In the genomic region with DNA sequence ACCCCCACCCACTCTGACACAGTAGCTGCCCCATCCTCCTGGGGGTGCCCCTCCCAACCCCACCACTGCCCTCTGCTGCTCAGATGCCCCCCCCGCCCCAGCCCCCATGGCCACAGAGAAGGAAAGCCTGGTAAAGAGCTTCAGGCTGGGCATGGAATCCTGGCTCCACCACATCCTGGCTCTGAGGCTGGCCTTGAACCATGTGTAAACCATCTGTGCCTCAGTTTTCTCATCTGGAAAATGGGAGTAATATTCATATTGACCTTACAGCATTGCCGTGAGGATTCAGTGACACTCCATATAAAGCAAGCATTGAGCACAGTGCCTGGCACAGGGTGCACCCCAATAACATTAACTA, we compare ENCODE assay signal across 18 cellular contexts.
DNase-seq lines count a peak whose midpoint lies in the region; ATAC-seq and TF ChIP-seq lines count a peak whose summit lies in the region.
"Had no signal": no experiment of that assay in that cellular context is flagged by ENCODE, and none has a peak within 500 bp of the region (broad histone marks: within the 10 kb centered on the region; RNA-seq: fewer than 3 reads in every experiment).

No MANE protein-coding gene starts in this region.

- H3K4me1 ChIP-seq in heart left ventricle (peaks cover 0 to 48% (median 26%) of the 10 kb centered on the region in 12 donors), upper lobe of left lung (peaks cover 2 to 20% (median 6%) of the 10 kb centered on the region in 4 donors)

- ATAC-seq in heart left ventricle (no peak), Right ventricle myocardium inferior (no peak), upper lobe of left lung (ENCODE audit: low FRiP score in 2 of 2) (no peak)

- H3K9me3 Mint-ChIP-seq in neural crest cell = no peaks in the 10 kb centered on the region
- H3K9me3 Mint-ChIP-seq: activated B cell treated with CpG ODN at 0.5 μM for 24 hours; activated T-helper 2 cell treated with anti-CD3 and anti-CD28 coated beads, Interferon-gamma antibody, Interleukin-2, Interleukin-4, amounts not matched to agents 10 μg/mL and 5 μg/mL and 100 μg/mL, durations not matched to agents 14 hours and 24 hours and 36 hours; CD4-positive, alpha-beta T cell; nephron progenitor cell had no signal

- peak overlapping the region in 9 of 12 donors; percentile 2 to 74 (median 58) for H3K27ac ChIP-seq in heart left ventricle
- H3K27ac ChIP-seq in brain microvascular endothelial cell = peak overlapping the region; percentile 96
- H3K27ac ChIP-seq in upper lobe of left lung = peak overlapping the region in 3 of 4 donors; percentile 11 to 46 (median 32)

- no peaks in the 10 kb centered on the region for H3K9me3 ChIP-seq in heart left ventricle
- H3K9me3 ChIP-seq in upper lobe of left lung = no peaks in the 10 kb centered on the region

- no peaks in the 10 kb centered on the region for H3K27me3 Mint-ChIP-seq in neural crest cell (ENCODE audit: low read depth)
- H3K27me3 Mint-ChIP-seq: activated B cell treated with CpG ODN at 0.5 μM for 24 hours; CD4-positive, alpha-beta T cell had no signal

- H3K36me3 Mint-ChIP-seq in neural crest cell (ENCODE audit: low read depth) = no peaks in the 10 kb centered on the region

- H3K4me3 Mint-ChIP-seq in neural crest cell = no peak overlapping the region
- H3K4me3 Mint-ChIP-seq: activated B cell treated with CpG ODN at 0.5 μM for 24 hours; CD4-positive, alpha-beta T cell; nephron progenitor cell had no signal

- no peak overlapping the region for H3K4me3 ChIP-seq in heart left ventricle
- H3K4me3 ChIP-seq in brain microvascular endothelial cell (ENCODE audit: low read depth, low read length) = no peak overlapping the region
- no peak overlapping the region for H3K4me3 ChIP-seq in upper lobe of left lung
- H3K4me3 ChIP-seq: lung had no signal

- DNase-seq in heart left ventricle (no peak), Right ventricle myocardium inferior (ENCODE audit: missing footprints) (no peak), brain microvascular endothelial cell (no peak), neural crest cell (ENCODE audit: low read depth, low spot score) (no peak), upper lobe of left lung (no peak), activated T-cell treated with anti-CD3 and anti-CD28 coated beads for 4 hours (no peak), RPMI8226 (no peak), NCI-H1092 (lab: John Stamatoyannopoulos, UW) (no peak)
- DNase-seq: activated B cell treated with CpG ODN at 0.5 μM for 24 hours; CD4-positive, alpha-beta T cell; foreskin melanocyte; NCI-H1092 treated with DMSO at 0.1 percent for 48 hours; NCI-H2107; stimulated activated CD4-positive, alpha-beta T cell treated with anti-CD3 and anti-CD28 coated beads, Interleukin-2, amount 100 ng/mL, for 48 hours; T-helper 1 cell had no signal

- TF ChIP-seq POLR2A in heart left ventricle (IDR thresholded peaks at IDR 0.05) (no peak), upper lobe of left lung (IDR thresholded peaks at IDR 0.05) (no peak)

- WGBS in heart left ventricle, 4 donors = 92 to 100% (median 95%) methylated on average over 2 of the region's 2 CpGs
- 93 to 100% methylated on average over 1 to 2 of the region's 2 CpGs for WGBS in upper lobe of left lung, 2 donors

- in situ Hi-C loops in brain microvascular endothelial cell (cut with HindIII; ENCODE audit: low pct_ligation_motif_present, low sequenced_read_pairs) = loop anchor here (25.0 kb wide), 1 partner anchor 458 kb away; a partner anchor contains a TSS

- H3K27ac Mint-ChIP-seq in neural crest cell (ENCODE audit: unreplicated experiment) = peak overlapping the region; percentile 86
- H3K27ac Mint-ChIP-seq: activated B cell treated with CpG ODN at 0.5 μM for 24 hours; activated T-helper 2 cell treated with anti-CD3 and anti-CD28 coated beads, Interferon-gamma antibody, Interleukin-2, Interleukin-4, amounts not matched to agents 10 μg/mL and 5 μg/mL and 100 μg/mL, durations not matched to agents 14 hours and 24 hours and 36 hours; CD4-positive, alpha-beta T cell; nephron progenitor cell had no signal

- TF ChIP-seq CTCF in heart left ventricle (IDR thresholded peaks at IDR 0.05) = no peak
- no peak for TF ChIP-seq CTCF in brain microvascular endothelial cell (IDR thresholded peaks at IDR 0.05; ENCODE audit: low read depth, low read length, missing control alignments)
- no peak for TF ChIP-seq CTCF in neural crest cell (conservative IDR thresholded peaks at IDR 0.05)
- no peak for TF ChIP-seq CTCF in upper lobe of left lung (IDR thresholded peaks at IDR 0.05)

- no peak for TF ChIP-seq EP300 in upper lobe of left lung (IDR thresholded peaks at IDR 0.05)

- peaks cover 26% of the 10 kb centered on the region for H3K4me1 Mint-ChIP-seq in neural crest cell

- intact Hi-C loops in heart left ventricle (cut with DNase I) (loop anchor here in 1 of 10 donors (10.0 kb wide), 1 partner anchor 135 kb away; no protein-coding TSS in a partner anchor), Right ventricle myocardium inferior (cut with DNase I) (no loop called here)

- H3K36me3 ChIP-seq in heart left ventricle (no peaks in the 10 kb centered on the region), brain microvascular endothelial cell (replicated peaks) (no peaks in the 10 kb centered on the region), upper lobe of left lung (no peaks in the 10 kb centered on the region)

- H3K27me3 ChIP-seq in heart left ventricle = no peaks in the 10 kb centered on the region
- no peaks in the 10 kb centered on the region for H3K27me3 ChIP-seq in brain microvascular endothelial cell (replicated peaks)
- H3K27me3 ChIP-seq in upper lobe of left lung = no peaks in the 10 kb centered on the region

Comparison
In these comparisons a context has a peak if more than half of its experiments do, and no peak if none do; other contexts are left out.
1. H3K27ac ChIP-seq: peak in every context shown above with its lines; median percentile 96 in brain microvascular endothelial cell; 58 in heart left ventricle; 32 in upper lobe of left lung.